In the genomic region with DNA sequence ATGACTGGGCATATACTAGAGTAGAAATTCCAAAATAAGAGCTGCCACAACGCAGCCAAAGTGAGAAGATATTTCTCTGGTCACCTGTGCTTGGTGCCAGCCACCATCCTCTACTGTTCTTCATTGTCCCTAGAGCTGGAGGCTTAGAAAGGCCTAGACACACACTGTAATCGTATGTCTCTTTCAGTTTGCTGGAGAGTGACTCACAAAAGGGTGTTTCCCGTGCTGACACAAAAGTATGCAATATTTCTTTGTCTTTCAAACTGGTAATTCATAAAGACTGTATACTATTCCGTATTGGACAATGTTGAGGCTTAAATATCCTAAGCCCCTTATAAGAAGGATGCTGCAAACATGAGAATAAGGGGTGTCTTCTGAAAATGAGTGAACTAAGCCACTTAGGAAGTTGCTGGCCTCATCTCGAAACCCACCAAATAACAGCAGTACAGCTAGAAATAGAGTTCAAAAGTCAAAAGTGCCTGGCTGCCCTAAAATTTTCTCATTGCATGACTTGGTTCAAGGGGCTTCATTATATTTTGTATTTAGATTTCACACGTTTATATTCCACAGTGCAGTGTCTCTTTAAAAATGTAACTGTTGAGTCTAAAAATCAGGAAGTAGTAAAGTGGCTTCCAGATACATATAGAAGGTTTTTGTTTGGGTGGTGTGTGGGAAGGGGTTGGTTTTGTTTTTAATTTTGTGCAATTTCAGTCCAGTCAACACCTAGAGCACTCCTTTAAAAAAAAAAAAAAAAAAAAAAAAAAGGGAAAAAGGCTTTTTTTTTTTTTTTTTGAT, we compare ENCODE assay signal across 9 cellular contexts.
A peak's percentile ranks its signal among the peaks of the same experiment; 100 is the strongest.
DNase-seq lines count a peak whose midpoint lies in the region; ATAC-seq and TF ChIP-seq lines count a peak whose summit lies in the region.
"Had no signal": no experiment of that assay in that cellular context is flagged by ENCODE, and none has a peak within 500 bp of the region (broad histone marks: within the 10 kb centered on the region; RNA-seq: fewer than 3 reads in every experiment).

No MANE protein-coding gene starts in this region.

- no peak overlapping the region for H3K4me3 ChIP-seq in epithelial cell of esophagus (ENCODE audit: low read length)
- H3K4me3 ChIP-seq in transverse colon: no peak overlapping the region
- H3K4me3 ChIP-seq in prostate gland: no peak overlapping the region

- TF ChIP-seq EP300 in transverse colon (IDR thresholded peaks at IDR 0.05; ENCODE audit: low read depth): no peak

- H3K27me3 ChIP-seq in transverse colon (no peaks in the 10 kb centered on the region), prostate gland (replicated peaks; ENCODE audit: insufficient read depth) (no peaks in the 10 kb centered on the region)

- in situ Hi-C loops in transverse colon (cut with MboI; ENCODE audit: low pct_ligation_motif_present in 1 of 4, low pct_unique_long_range_greater_than_20kb in 1 of 4, low sequenced_read_pairs in 3 of 4): no loop called here

- TF ChIP-seq POLR2A in transverse colon (IDR thresholded peaks at IDR 0.05): no peak
- TF ChIP-seq POLR2A in prostate gland (IDR thresholded peaks at IDR 0.05): no peak

- H3K27ac ChIP-seq in transverse colon: no peak overlapping the region
- no peak overlapping the region for H3K27ac ChIP-seq in prostate gland

- 39 to 50% methylated on average over 6 of the region's 6 CpGs for WGBS in transverse colon (ENCODE audit: low coverage in 1 of 2), 2 donors
- WGBS in prostate gland: 73% methylated on average over 6 of the region's 6 CpGs

- H3K9me3 ChIP-seq in transverse colon: no peaks in the 10 kb centered on the region
- no peaks in the 10 kb centered on the region for H3K9me3 ChIP-seq in prostate gland

- no peaks in the 10 kb centered on the region for H3K36me3 ChIP-seq in transverse colon
- H3K36me3 ChIP-seq in prostate gland: no peaks in the 10 kb centered on the region

- H3K4me1 ChIP-seq in transverse colon (no peaks in the 10 kb centered on the region), prostate gland (replicated peaks) (no peaks in the 10 kb centered on the region)

- no peak for TF ChIP-seq CTCF in epithelial cell of esophagus (IDR thresholded peaks at IDR 0.05; ENCODE audit: insufficient read depth, low read depth, low read length, missing control alignments)
- no peak for TF ChIP-seq CTCF in transverse colon (IDR thresholded peaks at IDR 0.05)
- TF ChIP-seq CTCF in prostate gland (IDR thresholded peaks at IDR 0.05): no peak

- ATAC-seq in GM18508 (IDR thresholded peaks at IDR 0.05; ENCODE audit: insufficient read depth, unreplicated experiment) (peak; percentile 70), GM21737 (IDR thresholded peaks at IDR 0.05; ENCODE audit: unreplicated experiment) (peak; percentile 75)
- ATAC-seq: Panc1 had no signal

- intact Hi-C loops in transverse colon (cut with DNase I; ENCODE audit: low total_unique reads): no loop called here
- intact Hi-C loops in prostate gland (cut with DNase I): no loop called here

- peak; percentile 27 to 42 for DNase-seq in Kasumi-1 (lab: John Stamatoyannopoulos, UW)
- DNase-seq in epithelial cell of esophagus (ENCODE audit: low read depth): peak; percentile 87
- no peak for DNase-seq in transverse colon
- DNase-seq in dermis blood vessel endothelial cell: no peak
- no peak for DNase-seq in prostate gland (ENCODE audit: low spot score)
- no peak for DNase-seq in superior temporal gyrus (ENCODE audit: extremely low spot score)

Comparison
In these comparisons a context has a peak if more than half of its experiments do, and no peak if none do; other contexts are left out.
1. DNase-seq: peak in Kasumi-1 (2 of 2) and epithelial cell of esophagus (single experiment); none in transverse colon (single experiment), dermis blood vessel endothelial cell (single experiment), prostate gland (single experiment) and superior temporal gyrus (single experiment).